ENCODE assay signal across 1 cellular context in genomic region chr11:126329644-126330200, GRCh38.
TF ChIP-seq lines count a peak whose summit lies in the region.

No MANE protein-coding gene starts in this region.

TF ChIP-seq in IMR-90, 13 proteins besides CTCF, POLR2A, EP300 and RAD21:
- TF ChIP-seq, protein P1, sequence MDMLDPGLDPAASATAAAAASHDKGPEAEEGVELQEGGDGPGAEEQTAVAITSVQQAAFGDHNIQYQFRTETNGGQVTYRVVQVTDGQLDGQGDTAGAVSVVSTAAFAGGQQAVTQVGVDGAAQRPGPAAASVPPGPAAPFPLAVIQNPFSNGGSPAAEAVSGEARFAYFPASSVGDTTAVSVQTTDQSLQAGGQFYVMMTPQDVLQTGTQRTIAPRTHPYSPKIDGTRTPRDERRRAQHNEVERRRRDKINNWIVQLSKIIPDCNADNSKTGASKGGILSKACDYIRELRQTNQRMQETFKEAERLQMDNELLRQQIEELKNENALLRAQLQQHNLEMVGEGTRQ (IDR thresholded peaks at IDR 0.05; ENCODE audit: low read depth, low read length) = no peak
- no peak for TF ChIP-seq RFX5 (IDR thresholded peaks at IDR 0.05; ENCODE audit: low read depth, low read length)
- no peak for TF ChIP-seq ELK1 (IDR thresholded peaks at IDR 0.05; ENCODE audit: borderline replicate concordance, low read depth, low read length)
- TF ChIP-seq FOS (IDR thresholded peaks at IDR 0.05; ENCODE audit: low read depth, low read length) = no peak
- TF ChIP-seq CHD1 (IDR thresholded peaks at IDR 0.05; ENCODE audit: low read depth, low read length) = no peak
- no peak for TF ChIP-seq MXI1 (IDR thresholded peaks at IDR 0.05; ENCODE audit: borderline replicate concordance, low read depth, low read length)
- TF ChIP-seq NFE2L2 (IDR thresholded peaks at IDR 0.05; ENCODE audit: low read depth, low read length) = no peak
- no peak for TF ChIP-seq CEBPB (IDR thresholded peaks at IDR 0.05; ENCODE audit: low read depth, low read length)
- no peak for TF ChIP-seq MAFK (IDR thresholded peaks at IDR 0.05; ENCODE audit: low read depth, low read length)
- TF ChIP-seq MAZ (IDR thresholded peaks at IDR 0.05; ENCODE audit: borderline replicate concordance, low read depth, low read length) = no peak
- TF ChIP-seq RCOR1 (IDR thresholded peaks at IDR 0.05; ENCODE audit: insufficient replicate concordance, low read length) = no peak
- no peak for TF ChIP-seq BHLHE40 (IDR thresholded peaks at IDR 0.05; ENCODE audit: low read depth, low read length)
- TF ChIP-seq SMC3 (IDR thresholded peaks at IDR 0.05; ENCODE audit: low read depth, low read length) = no peak
